ENCODE assay signal across 32 cellular contexts in genomic region chr10:15279236-15279635, GRCh38.
DNase-seq lines count a peak whose midpoint lies in the region; ATAC-seq and TF ChIP-seq lines count a peak whose summit lies in the region.
"Had no signal": no experiment of that assay in that cellular context is flagged by ENCODE, and none has a peak within 500 bp of the region (broad histone marks: within the 10 kb centered on the region; RNA-seq: fewer than 3 reads in every experiment).

No MANE protein-coding gene starts in this region.

- H3K27me3 Mint-ChIP-seq in endodermal cell (ENCODE audit: insufficient read depth) (no peaks in the 10 kb centered on the region), nephron progenitor cell (ENCODE audit: low read depth, poor library complexity) (no peaks in the 10 kb centered on the region)
- H3K27me3 Mint-ChIP-seq: B cell; CD4-positive, alpha-beta memory T cell; CD4-positive, alpha-beta T cell; CD4-positive, CD25-positive, alpha-beta regulatory T cell had no signal

- H2BK12ac ChIP-seq in neuronal stem cell (ENCODE audit: low read length) = no peak overlapping the region

- H3K36me3 Mint-ChIP-seq in endodermal cell (ENCODE audit: low read depth) (peaks cover 79% of the 10 kb centered on the region), nephron progenitor cell (ENCODE audit: low read depth) (peaks cover 89% of the 10 kb centered on the region)
- H3K36me3 Mint-ChIP-seq: CD14-positive monocyte; CD4-positive, CD25-positive, alpha-beta regulatory T cell; CD8-positive, alpha-beta T cell had no signal

- intact Hi-C loops in mucosa of descending colon (cut with DNase I, micrococcal nuclease) = no loop called here

- peaks cover 10% of the 10 kb centered on the region for H3K9me3 ChIP-seq in endodermal cell (ENCODE audit: control insufficient read depth, low read length)
- peaks cover 2 to 7% of the 10 kb centered on the region in 2 donors for H3K9me3 ChIP-seq in neuronal stem cell (replicated peaks in 1 of 2; ENCODE audit: control insufficient read depth in 2 of 2, insufficient read depth in 1 of 2, low read depth in 1 of 2, low read length in 2 of 2)
- H3K9me3 ChIP-seq in mucosa of descending colon = no peaks in the 10 kb centered on the region
- H3K9me3 ChIP-seq: A549, BE2C had no signal

- H3K36me3 ChIP-seq in endodermal cell (ENCODE audit: control insufficient read depth, insufficient read depth, low read length) (peaks cover 41% of the 10 kb centered on the region), neuronal stem cell (replicated peaks in 1 of 2; ENCODE audit: control insufficient read depth in 2 of 2, insufficient read depth in 2 of 2, low read length in 2 of 2) (peaks cover 3 to 76% of the 10 kb centered on the region in 2 donors), mucosa of descending colon (ENCODE audit: low read depth) (no peaks in the 10 kb centered on the region)
- H3K36me3 ChIP-seq: BE2C had no signal

- no peak overlapping the region for H3K14ac ChIP-seq in neuronal stem cell (ENCODE audit: low read length)

- peak; percentile 9 for DNase-seq in endodermal cell
- no peak for DNase-seq in nephron progenitor cell
- no peak for DNase-seq in neuronal stem cell (ENCODE audit: low spot score)
- no peak for DNase-seq in dermis blood vessel endothelial cell
- no peak for DNase-seq in DMS 273 treated with DMSO at 0.1 percent for 48 hours (lab: John Stamatoyannopoulos, UW)
- DNase-seq in mucosa of descending colon = no peak
- DNase-seq: 8988T; ACHN; AML-193; BE2C; C1 segment of cervical spinal cord; Caco-2; Calu3; CD4-positive, alpha-beta memory T cell; CD4-positive, alpha-beta T cell; CD4-positive, CD25-positive, alpha-beta regulatory T cell; CD8-positive, alpha-beta memory T cell; CD8-positive, alpha-beta T cell; COR-L47; DMS153; DMS53; DMS79; DMS79 treated with DMSO at 0.1 percent for 48 hours; DND-41; EL had no signal

- H3K4me3 ChIP-seq in endodermal cell (ENCODE audit: low read length) = no peak overlapping the region
- H3K4me3 ChIP-seq in neuronal stem cell (ENCODE audit: low read length in 2 of 2) = no peak overlapping the region
- H3K4me3 ChIP-seq in mucosa of descending colon = no peak overlapping the region
- H3K4me3 ChIP-seq: A549; BLaER1; BLaER1 treated with 17β-estradiol and CSF1 and Interleukin-3, amounts not matched to agents 10 nM and 100 nM had no signal

- H3K4me2 ChIP-seq in neuronal stem cell (ENCODE audit: insufficient read depth, low read length, poor library complexity, severe bottlenecking) = no peak overlapping the region
- H3K4me2 ChIP-seq: A549; BLaER1; BLaER1 treated with 17β-estradiol and CSF1 and Interleukin-3, amounts not matched to agents 10 nM and 100 nM had no signal

- H3K4ac ChIP-seq in neuronal stem cell (ENCODE audit: low read length) = no peak overlapping the region

- H4K91ac ChIP-seq in neuronal stem cell (ENCODE audit: low read depth, low read length, poor library complexity) = no peak overlapping the region

- H2BK5ac ChIP-seq in neuronal stem cell (ENCODE audit: low read length) = no peak overlapping the region

- no peak overlapping the region for H3K4me3 Mint-ChIP-seq in endodermal cell
- no peak overlapping the region for H3K4me3 Mint-ChIP-seq in nephron progenitor cell
- H3K4me3 Mint-ChIP-seq: B cell; CD14-positive monocyte; CD4-positive, alpha-beta memory T cell; CD4-positive, alpha-beta T cell; CD4-positive, CD25-positive, alpha-beta regulatory T cell; CD8-positive, alpha-beta memory T cell; CD8-positive, alpha-beta T cell had no signal

- H2AFZ ChIP-seq in neuronal stem cell (ENCODE audit: low read length) = no peak overlapping the region

- no peak for TF ChIP-seq CTCF in endodermal cell (conservative IDR thresholded peaks at IDR 0.05)
- no peak for TF ChIP-seq CTCF in nephron progenitor cell (IDR thresholded peaks at IDR 0.05)
- no peak for TF ChIP-seq CTCF in mucosa of descending colon (IDR thresholded peaks at IDR 0.05)

- H3K9me3 Mint-ChIP-seq in endodermal cell (peaks cover 11% of the 10 kb centered on the region), nephron progenitor cell (peaks cover 22% of the 10 kb centered on the region)
- H3K9me3 Mint-ChIP-seq: CD4-positive, alpha-beta T cell had no signal

- no peak overlapping the region for H3K27ac ChIP-seq in endodermal cell (ENCODE audit: low read depth, low read length)
- no peak overlapping the region for H3K27ac ChIP-seq in neuronal stem cell (replicated peaks; ENCODE audit: low read length)
- H3K27ac ChIP-seq: 22Rv1; A549; BLaER1; BLaER1 treated with 17β-estradiol and CSF1 and Interleukin-3, amounts not matched to agents 10 nM and 100 nM; C4-2B had no signal

- H3K9ac ChIP-seq in endodermal cell (ENCODE audit: extremely low read depth, low read length, poor library complexity, severe bottlenecking) (no peak overlapping the region), neuronal stem cell (ENCODE audit: low read depth, low read length, poor library complexity) (no peak overlapping the region)
- H3K9ac ChIP-seq: BLaER1; BLaER1 treated with 17β-estradiol and CSF1 and Interleukin-3, amounts not matched to agents 10 nM and 100 nM had no signal

- no peak overlapping the region for H3K27ac Mint-ChIP-seq in endodermal cell
- peak overlapping the region; percentile 62 for H3K27ac Mint-ChIP-seq in nephron progenitor cell
- H3K27ac Mint-ChIP-seq: B cell; CD14-positive monocyte; CD4-positive, alpha-beta memory T cell; CD4-positive, alpha-beta T cell; CD8-positive, alpha-beta T cell had no signal

- H3K18ac ChIP-seq in neuronal stem cell (ENCODE audit: low read length) = peak overlapping the region; percentile 53

- H3K4me1 ChIP-seq in endodermal cell (ENCODE audit: control insufficient read depth, insufficient read depth, low read length) (peaks cover 5% of the 10 kb centered on the region), neuronal stem cell (ENCODE audit: control insufficient read depth in 2 of 2, insufficient read depth in 1 of 2, low read depth in 1 of 2, low read length in 2 of 2) (no peaks in the 10 kb centered on the region), mucosa of descending colon (ENCODE audit: low read depth) (no peaks in the 10 kb centered on the region)
- H3K4me1 ChIP-seq: A549; BE2C; BLaER1; BLaER1 treated with 17β-estradiol and CSF1 and Interleukin-3, amounts not matched to agents 10 nM and 100 nM had no signal

- no peak overlapping the region for H2AK5ac ChIP-seq in neuronal stem cell (ENCODE audit: low read depth, low read length)

- H2BK15ac ChIP-seq in neuronal stem cell (ENCODE audit: low read length) = no peak overlapping the region

- no peak overlapping the region for H4K8ac ChIP-seq in neuronal stem cell (ENCODE audit: low read depth, low read length)

- H3K23ac ChIP-seq in neuronal stem cell (ENCODE audit: low read depth, low read length, poor library complexity) = no peak overlapping the region

- H3K27me3 ChIP-seq in endodermal cell (ENCODE audit: control insufficient read depth, insufficient read depth, low read length, poor library complexity, severe bottlenecking) = no peaks in the 10 kb centered on the region
- H3K27me3 ChIP-seq in neuronal stem cell (ENCODE audit: control insufficient read depth in 3 of 3, insufficient read depth in 3 of 3, low read depth in 1 of 3, low read length in 3 of 3) = no peaks in the 10 kb centered on the region
- H3K27me3 ChIP-seq: BE2C; BLaER1; BLaER1 treated with 17β-estradiol and CSF1 and Interleukin-3, amounts not matched to agents 10 nM and 100 nM had no signal

- peaks cover 2% of the 10 kb centered on the region for H3K79me1 ChIP-seq in neuronal stem cell (ENCODE audit: low read depth, low read length)

- no peak for ATAC-seq in mucosa of descending colon
- ATAC-seq: A549; CD8-positive, alpha-beta T cell had no signal

- H2BK120ac ChIP-seq in neuronal stem cell (ENCODE audit: low read depth, low read length) = no peak overlapping the region

- peaks cover 8% of the 10 kb centered on the region for H3K4me1 Mint-ChIP-seq in endodermal cell
- H3K4me1 Mint-ChIP-seq in nephron progenitor cell = no peaks in the 10 kb centered on the region
- H3K4me1 Mint-ChIP-seq: B cell; CD4-positive, alpha-beta memory T cell; CD8-positive, alpha-beta memory T cell had no signal

- 90 to 92% methylated on average over 3 to 4 of the region's 4 CpGs for WGBS in endodermal cell (ENCODE audit: insufficient coverage in 1 of 2, insufficient read length in 1 of 2), 2 experiments
- no CpG with 5 or more reads among the region's 4 CpGs for WGBS in neuronal stem cell (ENCODE audit: extremely low coverage in 2 of 2, insufficient read length in 2 of 2, insufficient replicate concordance in 1 of 2), 2 donors
